In genomic region chr16:30992381-30992780, GRCh38 we compare ENCODE assay signal across 2 cellular contexts.
TF ChIP-seq lines count a peak whose summit lies in the region.

No MANE protein-coding gene starts in this region.

TF ChIP-seq in IMR-90, 13 proteins besides CTCF, POLR2A, EP300 and RAD21:
- TF ChIP-seq CEBPB (IDR thresholded peaks at IDR 0.05; ENCODE audit: low read depth, low read length) (no peak), RCOR1 (IDR thresholded peaks at IDR 0.05; ENCODE audit: insufficient replicate concordance, low read length) (no peak), CHD1 (IDR thresholded peaks at IDR 0.05; ENCODE audit: low read depth, low read length) (no peak)

TF ChIP-seq in H1, 55 proteins besides CTCF, POLR2A, EP300 and RAD21:
- TF ChIP-seq SIRT6 (IDR thresholded peaks at IDR 0.05; ENCODE audit: low read length) (no peak), SP1 (IDR thresholded peaks at IDR 0.05; ENCODE audit: low read depth, low read length) (no peak), BRCA1 (IDR thresholded peaks at IDR 0.05; ENCODE audit: low read depth, low read length) (no peak), NANOG (IDR thresholded peaks at IDR 0.05; ENCODE audit: insufficient read depth, low read depth, low read length, poor library complexity, severe bottlenecking) (no peak), TBP (IDR thresholded peaks at IDR 0.05; ENCODE audit: low read depth, low read length) (no peak), SRF (IDR thresholded peaks at IDR 0.05; ENCODE audit: low read depth, low read length) (no peak), EZH2 (IDR thresholded peaks at IDR 0.05; ENCODE audit: low read depth, low read length, severe bottlenecking) (no peak), SP2 (IDR thresholded peaks at IDR 0.05; ENCODE audit: low read length) (no peak), CBX8 (IDR thresholded peaks at IDR 0.05; ENCODE audit: borderline replicate concordance, low read depth, low read length) (no peak), FOSL1 (IDR thresholded peaks at IDR 0.05; ENCODE audit: insufficient read depth, low read depth, low read length) (no peak), BCL11A (IDR thresholded peaks at IDR 0.05; ENCODE audit: low read depth in 2 of 2, low read length in 2 of 2) (no peak), HDAC2 (IDR thresholded peaks at IDR 0.05; ENCODE audit: borderline replicate concordance in 1 of 2, low read depth in 2 of 2, low read length in 2 of 2) (no peak), CEBPB (IDR thresholded peaks at IDR 0.05; ENCODE audit: low read depth, low read length) (no peak), POU5F1 (IDR thresholded peaks at IDR 0.05; ENCODE audit: low read depth, low read length) (no peak), KDM4A (IDR thresholded peaks at IDR 0.05; ENCODE audit: low read depth, low read length, severe bottlenecking) (no peak), ATF2 (IDR thresholded peaks at IDR 0.05; ENCODE audit: low read length) (no peak), TEAD4 (IDR thresholded peaks at IDR 0.05; ENCODE audit: low read depth, low read length) (no peak), BACH1 (IDR thresholded peaks at IDR 0.05; ENCODE audit: low read length) (no peak), KDM5A (IDR thresholded peaks at IDR 0.05; ENCODE audit: low read length) (no peak)
